ENCODE assay signal across 9 cellular contexts in genomic region chr15:94287794-94288246, GRCh38. TPM values are rescaled to one million over a fixed set of nuclear protein-coding genes. Genes with fewer than 3 reads are reported as not detected.
DNase-seq lines count a peak whose midpoint lies in the region; ATAC-seq, FAIRE-seq and TF ChIP-seq lines count a peak whose summit lies in the region.
"Had no signal": no experiment of that assay in that cellular context is flagged by ENCODE, and none has a peak within 500 bp of the region (broad histone marks: within the 10 kb centered on the region; RNA-seq: fewer than 3 reads in every experiment).

No MANE protein-coding gene starts in this region.

- H3K36me3 Mint-ChIP-seq in CD4-positive, alpha-beta T cell (ENCODE audit: low read depth) = no peaks in the 10 kb centered on the region
- peaks cover 7% of the 10 kb centered on the region for H3K36me3 Mint-ChIP-seq in activated B cell treated with CpG ODN at 0.5 μM for 24 hours (ENCODE audit: low read depth)
- H3K36me3 Mint-ChIP-seq in stimulated activated naive B cell treated with anti-CD40 and anti-IgM and Interleukin-4, amounts not matched to agents 10 μg/mL and 1 μg/mL and 100 μg/mL, for 72 hours = peaks cover 12 to 21% of the 10 kb centered on the region in 2 donors

- H3K9me3 ChIP-seq in CD4-positive, alpha-beta T cell (ENCODE audit: control insufficient read depth, low read length) = no peaks in the 10 kb centered on the region
- peaks cover 0 to 4% (median 0%) of the 10 kb centered on the region in 4 donors for H3K9me3 ChIP-seq in tibial nerve

- H3K4me3 Mint-ChIP-seq in CD4-positive, alpha-beta T cell = no peak overlapping the region
- peak overlapping the region; percentile 80 for H3K4me3 Mint-ChIP-seq in activated B cell treated with CpG ODN at 0.5 μM for 24 hours
- peak overlapping the region; percentile 83 to 88 for H3K4me3 Mint-ChIP-seq in stimulated activated naive B cell treated with anti-CD40 and anti-IgM and Interleukin-4, amounts not matched to agents 10 μg/mL and 1 μg/mL and 100 μg/mL, for 72 hours

- H3K27ac Mint-ChIP-seq in CD4-positive, alpha-beta T cell = no peak overlapping the region
- H3K27ac Mint-ChIP-seq in activated B cell treated with CpG ODN at 0.5 μM for 24 hours = peak overlapping the region; percentile 92
- H3K27ac Mint-ChIP-seq in stimulated activated naive B cell treated with anti-CD40 and anti-IgM and Interleukin-4, amounts not matched to agents 10 μg/mL and 1 μg/mL and 100 μg/mL, for 72 hours = peak overlapping the region; percentile 95

- H3K36me3 ChIP-seq in tibial nerve = no peaks in the 10 kb centered on the region

- DNase-seq in CD4-positive, alpha-beta T cell = peak in 1 of 10 experiments; percentile 18
- DNase-seq in activated B cell treated with CpG ODN at 0.5 μM for 24 hours (peak; percentile 41), tibial nerve (ENCODE audit: low spot score in 2 of 2) (no peak), D721Med (ENCODE audit: insufficient read length, low spot score) (no peak), NCI-H2081 treated with DMSO at 0.1 percent for 48 hours (lab: John Stamatoyannopoulos, UW) (no peak)
- peak; percentile 78 for DNase-seq in stimulated activated naive B cell treated with anti-CD40 and anti-IgM and Interleukin-4, amounts not matched to agents 10 μg/mL and 1 μg/mL and 100 μg/mL, for 72 hours

- POLR2A ChIA-PET in CD4-positive, alpha-beta T cell (lab: Charles Lee) = interaction anchor here (3.2 kb wide), 1 partner anchor 57 kb away, joined by 23 read pairs; the partner anchor contains the start of gene MCTP2
- POLR2A ChIA-PET in activated B cell treated with CpG ODN at 0.5 μM for 24 hours (lab: Charles Lee) = interaction anchor here (0.6 to 5.7 kb wide), 15 partner anchors 9 to 1384 kb away, joined by 3 to 63 read pairs (median 7); partner anchors contain the start of gene MCTP2

- TF ChIP-seq POLR2A in GM19193 (IDR thresholded peaks at IDR 0.05; ENCODE audit: extremely low read depth, insufficient read depth, insufficient read length) = peak; percentile 41
- no peak for TF ChIP-seq POLR2A in tibial nerve (IDR thresholded peaks at IDR 0.05)

- H3K4me3 ChIP-seq in tibial nerve = no peak overlapping the region

- no peaks in the 10 kb centered on the region for H3K27me3 Mint-ChIP-seq in CD4-positive, alpha-beta T cell
- H3K27me3 Mint-ChIP-seq in activated B cell treated with CpG ODN at 0.5 μM for 24 hours = no peaks in the 10 kb centered on the region
- no peaks in the 10 kb centered on the region for H3K27me3 Mint-ChIP-seq in stimulated activated naive B cell treated with anti-CD40 and anti-IgM and Interleukin-4, amounts not matched to agents 10 μg/mL and 1 μg/mL and 100 μg/mL, for 72 hours

- CTCF ChIA-PET in CD4-positive, alpha-beta T cell (lab: Charles Lee) = interaction anchor here (1.5 kb wide), 1 partner anchor 55 kb away, joined by 6 read pairs; no protein-coding TSS in a partner anchor
- CTCF ChIA-PET in activated B cell treated with CpG ODN at 0.5 μM for 24 hours (lab: Charles Lee) = interaction anchor here (0.6 to 8.0 kb wide), 14 partner anchors 8 to 125 kb away, joined by 3 to 43 read pairs (median 5); partner anchors contain the start of gene MCTP2

- intact Hi-C loops in CD4-positive, alpha-beta T cell (cut with DNase I, micrococcal nuclease) = no loop called here
- intact Hi-C loops in activated B cell treated with CpG ODN at 0.5 μM for 24 hours (cut with micrococcal nuclease) = loop anchor here (1.0 to 2.0 kb wide), 7 partner anchors 9 to 57 kb away; partner anchors contain the start of gene MCTP2

- no peaks in the 10 kb centered on the region for H3K27me3 ChIP-seq in CD4-positive, alpha-beta T cell (ENCODE audit: control insufficient read depth, insufficient read depth, low read length)
- H3K27me3 ChIP-seq in tibial nerve = no peaks in the 10 kb centered on the region

- peaks cover 26% of the 10 kb centered on the region for H3K4me1 Mint-ChIP-seq in CD4-positive, alpha-beta T cell (ENCODE audit: low read depth)
- H3K4me1 Mint-ChIP-seq in activated B cell treated with CpG ODN at 0.5 μM for 24 hours = peaks cover 89% of the 10 kb centered on the region
- H3K4me1 Mint-ChIP-seq in stimulated activated naive B cell treated with anti-CD40 and anti-IgM and Interleukin-4, amounts not matched to agents 10 μg/mL and 1 μg/mL and 100 μg/mL, for 72 hours = peaks cover 36 to 72% of the 10 kb centered on the region in 2 donors

- H3K27ac ChIP-seq in CD4-positive, alpha-beta T cell (ENCODE audit: low read depth, low read length) = no peak overlapping the region
- no peak overlapping the region for H3K27ac ChIP-seq in tibial nerve

- peak; percentile 61 for ATAC-seq in CD4-positive, alpha-beta T cell (ENCODE audit: poor library complexity)
- peak; percentile 97 for ATAC-seq in HG03108 (IDR thresholded peaks at IDR 0.05; ENCODE audit: unreplicated experiment)
- peak; percentile 92 for ATAC-seq in activated B cell treated with CpG ODN at 0.5 μM for 24 hours (ENCODE audit: low read depth)
- peak; percentile 99 for ATAC-seq in stimulated activated naive B cell treated with anti-CD40 and anti-IgM and Interleukin-4, amounts not matched to agents 10 μg/mL and 1 μg/mL and 100 μg/mL, for 72 hours (replicated peaks)

- peaks cover 0 to 4% (median 2%) of the 10 kb centered on the region in 4 donors for H3K4me1 ChIP-seq in tibial nerve

- no peaks in the 10 kb centered on the region for H3K9me3 Mint-ChIP-seq in CD4-positive, alpha-beta T cell
- no peaks in the 10 kb centered on the region for H3K9me3 Mint-ChIP-seq in activated B cell treated with CpG ODN at 0.5 μM for 24 hours
- peaks cover 0 to 6% of the 10 kb centered on the region in 2 donors for H3K9me3 Mint-ChIP-seq in stimulated activated naive B cell treated with anti-CD40 and anti-IgM and Interleukin-4, amounts not matched to agents 10 μg/mL and 1 μg/mL and 100 μg/mL, for 72 hours

- WGBS in tibial nerve, 2 donors = 69 to 71% methylated on average over 4 of the region's 4 CpGs

- no peak for TF ChIP-seq EP300 in tibial nerve (IDR thresholded peaks at IDR 0.05)

- no peak for FAIRE-seq in D721Med (lab: Jason Lieb, UNC)
- FAIRE-seq: astrocyte had no signal

- no peak for TF ChIP-seq CTCF in CD4-positive, alpha-beta T cell (IDR thresholded peaks at IDR 0.05)
- TF ChIP-seq CTCF in activated B cell treated with CpG ODN at 0.5 μM for 24 hours (IDR thresholded peaks at IDR 0.05) (no peak), tibial nerve (IDR thresholded peaks at IDR 0.05) (no peak), D721Med (IDR thresholded peaks at IDR 0.05; ENCODE audit: insufficient read depth, missing control alignments) (no peak)

RNA-seq across cellular contexts. Expression of gene MCTP2, which starts 56.5 kb away (rescaled TPM):
- total RNA-seq in CD4-positive, alpha-beta T cell = 10 to 100 TPM in 1 of 2 experiments, 1 to 10 TPM in 1; 8.0 to 10.8 TPM
- total RNA-seq in activated B cell treated with CpG ODN at 0.5 μM for 24 hours = 46.0 and 54.2 TPM in 2 replicates
- total RNA-seq in tibial nerve = 10 to 100 TPM; 12.0 to 18.3 (median 15.2) TPM

Comparison
In these comparisons a context has a peak if more than half of its experiments do, and no peak if none do; other contexts are left out.
1. DNase-seq: peak in activated B cell treated with CpG ODN at 0.5 μM for 24 hours (single experiment) and stimulated activated naive B cell treated with anti-CD40 and anti-IgM and Interleukin-4, amounts not matched to agents 10 μg/mL and 1 μg/mL and 100 μg/mL, for 72 hours (single experiment); none in tibial nerve (0 of 2), D721Med (single experiment) and NCI-H2081 treated with DMSO at 0.1 percent for 48 hours (single experiment).
2. Peak in every context shown above with its lines, with median percentiles within 50 percentile points of each other: ATAC-seq.